8 cellular contexts compared by ENCODE assay signal in genomic region chr3:7737263-7737662, GRCh38.
"Had no signal": no experiment of that assay in that cellular context is flagged by ENCODE, and none has a peak within 500 bp of the region (broad histone marks: within the 10 kb centered on the region; RNA-seq: fewer than 3 reads in every experiment).

No MANE protein-coding gene starts in this region.

- FAIRE-seq: H54, HTR-8/SVneo had no signal

- H3K9ac ChIP-seq: GM23248, KMS-11 had no signal

- H3K4me3 Mint-ChIP-seq: H9 had no signal

- H3K27ac ChIP-seq: GM23248, KMS-11 had no signal

- DNase-seq: GM23248, GOT3, H9, HCEC 1CT, KBM-7 had no signal

- H3K4me2 ChIP-seq: KMS-11 had no signal

- H3K9me3 Mint-ChIP-seq: H9 had no signal

- H3K4me3 ChIP-seq: GM23248 had no signal

- H2AFZ ChIP-seq: GM23248 had no signal

- H3K27ac Mint-ChIP-seq: H9 had no signal
